14 cellular contexts compared by ENCODE assay signal in genomic region chr11:57001674-57002401, GRCh38. TPM values are rescaled to one million over a fixed set of nuclear protein-coding genes. Genes with fewer than 3 reads are reported as not detected.
DNase-seq lines count a peak whose midpoint lies in the region; ATAC-seq and TF ChIP-seq lines count a peak whose summit lies in the region.
"Had no signal": no experiment of that assay in that cellular context is flagged by ENCODE, and none has a peak within 500 bp of the region (broad histone marks: within the 10 kb centered on the region; RNA-seq: fewer than 3 reads in every experiment).

No MANE protein-coding gene starts in this region.

- H4K20me1 ChIP-seq in MM.1S (ENCODE audit: insufficient read depth, low read length) (no peaks in the 10 kb centered on the region), neural progenitor cell (ENCODE audit: low read depth) (no peaks in the 10 kb centered on the region)

- ATAC-seq in HG02870 (IDR thresholded peaks at IDR 0.05; ENCODE audit: unreplicated experiment): no peak
- ATAC-seq: natural killer cell had no signal

- H3K27ac Mint-ChIP-seq in neural progenitor cell: no peak overlapping the region
- H3K27ac Mint-ChIP-seq: natural killer cell had no signal

- H3K9me3 Mint-ChIP-seq in neural progenitor cell: peaks cover 9% of the 10 kb centered on the region

- TF ChIP-seq CTCF in GM10266 (IDR thresholded peaks at IDR 0.05; ENCODE audit: control insufficient read depth, insufficient read depth, low read depth, missing control alignments) (peak; percentile 15), MM.1S (IDR thresholded peaks at IDR 0.05; ENCODE audit: low read length) (peak; percentile 33), choroid plexus epithelial cell (conservative IDR thresholded peaks at IDR 0.05; ENCODE audit: low read depth, low read length) (peak; percentile 41), neural progenitor cell (IDR thresholded peaks at IDR 0.05) (peak; percentile 48)

- no peaks in the 10 kb centered on the region for H3K4me1 Mint-ChIP-seq in neural progenitor cell
- H3K4me1 Mint-ChIP-seq: natural killer cell had no signal

- no peak overlapping the region for H3K4me3 Mint-ChIP-seq in neural progenitor cell
- H3K4me3 Mint-ChIP-seq: natural killer cell had no signal

- H3K4me3 ChIP-seq in MM.1S (ENCODE audit: low read length): no peak overlapping the region
- no peak overlapping the region for H3K4me3 ChIP-seq in choroid plexus epithelial cell (ENCODE audit: low read depth, low read length)
- H3K4me3 ChIP-seq in neural progenitor cell: no peak overlapping the region

- H3K27me3 Mint-ChIP-seq in neural progenitor cell (ENCODE audit: insufficient read depth, low read depth): peaks cover 5% of the 10 kb centered on the region

- no peaks in the 10 kb centered on the region for H3K27me3 ChIP-seq in MM.1S (replicated peaks; ENCODE audit: insufficient read depth, low read length)
- no peaks in the 10 kb centered on the region for H3K27me3 ChIP-seq in neural progenitor cell

- H3K36me3 Mint-ChIP-seq in neural progenitor cell: no peaks in the 10 kb centered on the region

- H3K4me1 ChIP-seq in MM.1S (ENCODE audit: low read length) (no peaks in the 10 kb centered on the region), neural progenitor cell (no peaks in the 10 kb centered on the region)

- H3K9ac ChIP-seq in MM.1S (ENCODE audit: low read length) (no peak overlapping the region), neural progenitor cell (no peak overlapping the region)

- H3K79me2 ChIP-seq in MM.1S (ENCODE audit: low read length): no peaks in the 10 kb centered on the region
- no peaks in the 10 kb centered on the region for H3K79me2 ChIP-seq in neural progenitor cell (ENCODE audit: low read depth)

- H3K36me3 ChIP-seq in MM.1S (replicated peaks; ENCODE audit: insufficient read depth, low read length): no peaks in the 10 kb centered on the region
- no peaks in the 10 kb centered on the region for H3K36me3 ChIP-seq in neural progenitor cell

- H3K9me2 ChIP-seq in MM.1S (replicated peaks; ENCODE audit: insufficient read depth, low read length): no peaks in the 10 kb centered on the region

- H3F3A ChIP-seq in MM.1S (ENCODE audit: insufficient read depth, low read length): no peaks in the 10 kb centered on the region
- no peaks in the 10 kb centered on the region for H3F3A ChIP-seq in neural progenitor cell (ENCODE audit: low read depth)

- no peak overlapping the region for H3K4me2 ChIP-seq in MM.1S (ENCODE audit: low read depth, low read length)
- no peak overlapping the region for H3K4me2 ChIP-seq in neural progenitor cell

- DNase-seq in GM10266 (ENCODE audit: extremely low spot score) (no peak), MM.1S (no peak), choroid plexus epithelial cell (ENCODE audit: low read depth) (peak; percentile 12), neural progenitor cell (ENCODE audit: low spot score) (no peak), LoVo (ENCODE audit: low spot score) (no peak)
- no peak for DNase-seq in activated naive CD4-positive, alpha-beta T cell treated with anti-CD3 and anti-CD28 coated beads, Interleukin-2, amount 50 U/mL, for 16 hours
- DNase-seq: activated CD4-positive, CD25-positive, alpha-beta regulatory T cell treated with anti-CD3 and anti-CD28 coated beads, Interleukin-2, amount 50 U/mL, for 72 hours; activated effector memory CD4-positive, alpha-beta T cell treated with anti-CD3 and anti-CD28 coated beads, Interleukin-2, amount 50 U/mL, for 16 hours; effector CD4-positive, alpha-beta T cell; natural killer cell; NCI-H1930; RPMI8226; stimulated activated CD4-positive, alpha-beta T cell treated with anti-CD3 and anti-CD28 coated beads, Interleukin-4, amount 100 ng/mL, for 1 hour had no signal

- no peaks in the 10 kb centered on the region for H3K9me3 ChIP-seq in MM.1S (replicated peaks; ENCODE audit: insufficient read depth, low read length)
- peaks cover 5% of the 10 kb centered on the region for H3K9me3 ChIP-seq in neural progenitor cell (ENCODE audit: low read depth)

- H2AFZ ChIP-seq in MM.1S (ENCODE audit: low read length) (no peak overlapping the region), neural progenitor cell (replicated peaks) (no peak overlapping the region)

- no peak overlapping the region for H3K27ac ChIP-seq in MM.1S (ENCODE audit: low read length)
- no peak overlapping the region for H3K27ac ChIP-seq in neural progenitor cell

RNA-seq across cellular contexts. Expression of gene OR5AK2, which starts 13.1 kb away (rescaled TPM):
- total RNA-seq in neural progenitor cell (ENCODE audit: low replicate concordance): not detected in 2 replicates
- total RNA-seq: natural killer cell had no signal
